In the genomic region with DNA sequence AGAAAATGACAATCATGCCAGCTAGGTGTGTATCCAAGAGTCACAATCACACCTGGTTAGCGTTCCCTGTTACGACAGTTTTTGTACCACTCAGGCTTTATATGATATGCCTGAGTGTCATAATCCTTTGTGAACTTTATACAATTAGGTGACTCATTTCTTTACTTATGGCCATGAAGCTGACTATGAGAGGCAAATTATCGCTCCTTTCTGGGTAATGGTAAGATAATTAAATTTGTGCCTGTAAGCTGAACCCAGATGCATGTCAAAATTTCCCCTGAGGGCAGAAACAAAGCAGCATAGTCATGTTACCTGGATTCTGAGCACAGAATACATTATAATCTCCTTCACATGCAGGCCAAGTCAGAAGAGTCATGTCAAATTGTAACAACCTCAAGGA, we compare ENCODE assay signal across 25 cellular contexts.
"Had no signal": no experiment of that assay in that cellular context is flagged by ENCODE, and none has a peak within 500 bp of the region (broad histone marks: within the 10 kb centered on the region; RNA-seq: fewer than 3 reads in every experiment).

No MANE protein-coding gene starts in this region.

- H3K4me1 Mint-ChIP-seq: activated CD4-positive, alpha-beta T cell treated with anti-CD3 and anti-CD28 coated beads, Interleukin-2, amount 10 ng/mL, durations not matched to agents 24 days and 14 days; activated naive CD4-positive, alpha-beta T cell treated with anti-CD3 and anti-CD28 coated beads, Interleukin-2, amount 10 ng/mL, durations not matched to agents 7 days and 5 days; activated naive CD8-positive, alpha-beta T cell treated with anti-CD3 and anti-CD28 coated beads, Interleukin-2, amount 50 U/mL, for 24 hours; IgD-negative memory B cell had no signal

- H3K4me3 Mint-ChIP-seq: activated CD4-positive, alpha-beta T cell treated with anti-CD3 and anti-CD28 coated beads, Interleukin-2, amount 10 ng/mL, durations not matched to agents 24 days and 14 days; activated CD8-positive, alpha-beta T cell treated with anti-CD3 and anti-CD28 coated beads for 36 hours; activated naive CD4-positive, alpha-beta T cell treated with anti-CD3 and anti-CD28 coated beads, Interleukin-2, amount 10 ng/mL, durations not matched to agents 7 days and 5 days; activated naive CD8-positive, alpha-beta T cell; activated naive CD8-positive, alpha-beta T cell treated with anti-CD3 and anti-CD28 coated beads, Interleukin-2, amount 50 U/mL, for 24 hours; activated T-cell treated with anti-CD3 and anti-CD28 coated beads, Interleukin-2, amount 50 U/mL, for 24 hours; activated T-helper 1 cell treated with anti-CD3 and anti-CD28 coated beads, Interleukin-12 subunit alpha, Interleukin-12 subunit beta, Interleukin-2, Interleukin-4 antibody, amounts not matched to agents 30 ng/mL and 10 ng/mL and 1 ng/mL, durations not matched to agents 14 hours and 24 hours and 36 hours; IgD-negative memory B cell; T-helper 1 cell treated with Interleukin-12 subunit alpha and Interleukin-12 subunit beta and Interleukin-4 antibody, amounts not matched to agents 30 μg/mL and 1 μg/mL, for 36 hours; T-helper 2 cell treated with Interferon-gamma antibody and Interleukin-4, amounts not matched to agents 5 μg/mL and 100 μg/mL, for 36 hours had no signal

- H3K36me3 ChIP-seq: SJSA1 had no signal

- H3K9me3 ChIP-seq: SJSA1, SK-N-SH had no signal

- H3K27ac Mint-ChIP-seq: activated CD4-positive, alpha-beta T cell treated with anti-CD3 and anti-CD28 coated beads, Interleukin-2, amount 10 ng/mL, durations not matched to agents 24 days and 14 days; activated CD8-positive, alpha-beta T cell treated with anti-CD3 and anti-CD28 coated beads for 36 hours; activated naive CD4-positive, alpha-beta T cell treated with anti-CD3 and anti-CD28 coated beads, Interleukin-2, amount 10 ng/mL, durations not matched to agents 7 days and 5 days; activated naive CD8-positive, alpha-beta T cell; activated naive CD8-positive, alpha-beta T cell treated with anti-CD3 and anti-CD28 coated beads, Interleukin-2, amount 50 U/mL, for 24 hours; activated T-cell treated with anti-CD3 and anti-CD28 coated beads, Interleukin-2, amount 50 U/mL, for 24 hours; activated T-helper 1 cell treated with anti-CD3 and anti-CD28 coated beads, Interleukin-12 subunit alpha, Interleukin-12 subunit beta, Interleukin-2, Interleukin-4 antibody, amounts not matched to agents 30 ng/mL and 10 ng/mL and 1 ng/mL, durations not matched to agents 14 hours and 24 hours and 36 hours; IgD-negative memory B cell; T-helper 1 cell treated with Interleukin-12 subunit alpha and Interleukin-12 subunit beta and Interleukin-4 antibody, amounts not matched to agents 30 μg/mL and 1 μg/mL, for 36 hours; T-helper 2 cell treated with Interferon-gamma antibody and Interleukin-4, amounts not matched to agents 5 μg/mL and 100 μg/mL, for 36 hours had no signal

- DNase-seq: activated CD4-positive, alpha-beta T cell treated with anti-CD3 and anti-CD28 coated beads, Interleukin-2, amount 10 ng/mL, durations not matched to agents 24 days and 14 days; activated CD4-positive, alpha-beta T cell treated with anti-CD3 and anti-CD28 coated beads, Interleukin-2, amount 50 U/mL, for 4 hours; activated CD8-positive, alpha-beta T cell treated with anti-CD3 and anti-CD28 coated beads for 36 hours; activated naive CD4-positive, alpha-beta T cell treated with anti-CD3 and anti-CD28 coated beads, Interleukin-2, amount 10 ng/mL, durations not matched to agents 7 days and 5 days; activated naive CD8-positive, alpha-beta T cell treated with anti-CD3 and anti-CD28 coated beads, Interleukin-2, amount 50 U/mL, for 24 hours; activated T-cell treated with anti-CD3 and anti-CD28 coated beads, Interleukin-2, amount 50 U/mL, for 24 hours; aorta; Kasumi-1; KBM-7; MM.1S; MV-4-11; NCI-H1092; NCI-H1436 treated with DMSO at 0.1 percent for 48 hours; NCI-H1694 treated with DMSO at 0.1 percent for 48 hours; NCI-H2029; NCI-H510A; SHP77 treated with DMSO at 0.1 percent for 48 hours; SK-N-SH had no signal

- H3K9ac ChIP-seq: SK-N-SH had no signal

- H3K27me3 Mint-ChIP-seq: activated CD4-positive, alpha-beta T cell treated with anti-CD3 and anti-CD28 coated beads, Interleukin-2, amount 10 ng/mL, durations not matched to agents 24 days and 14 days; activated CD8-positive, alpha-beta T cell treated with anti-CD3 and anti-CD28 coated beads for 36 hours; activated naive CD4-positive, alpha-beta T cell treated with anti-CD3 and anti-CD28 coated beads, Interleukin-2, amount 10 ng/mL, durations not matched to agents 7 days and 5 days; activated naive CD8-positive, alpha-beta T cell; activated naive CD8-positive, alpha-beta T cell treated with anti-CD3 and anti-CD28 coated beads, Interleukin-2, amount 50 U/mL, for 24 hours; activated T-cell treated with anti-CD3 and anti-CD28 coated beads, Interleukin-2, amount 50 U/mL, for 24 hours; IgD-negative memory B cell had no signal

- H3K9me2 ChIP-seq: SK-N-SH had no signal

- H3K9me3 Mint-ChIP-seq: activated CD4-positive, alpha-beta T cell treated with anti-CD3 and anti-CD28 coated beads, Interleukin-2, amount 10 ng/mL, durations not matched to agents 24 days and 14 days; activated CD8-positive, alpha-beta T cell treated with anti-CD3 and anti-CD28 coated beads for 36 hours; activated naive CD4-positive, alpha-beta T cell treated with anti-CD3 and anti-CD28 coated beads, Interleukin-2, amount 10 ng/mL, durations not matched to agents 7 days and 5 days; activated naive CD8-positive, alpha-beta T cell treated with anti-CD3 and anti-CD28 coated beads, Interleukin-2, amount 50 U/mL, for 24 hours; activated T-cell treated with anti-CD3 and anti-CD28 coated beads, Interleukin-2, amount 50 U/mL, for 24 hours; activated T-helper 1 cell treated with anti-CD3 and anti-CD28 coated beads, Interleukin-12 subunit alpha, Interleukin-12 subunit beta, Interleukin-2, Interleukin-4 antibody, amounts not matched to agents 30 ng/mL and 10 ng/mL and 1 ng/mL, durations not matched to agents 14 hours and 24 hours and 36 hours; IgD-negative memory B cell; T-helper 1 cell treated with Interleukin-12 subunit alpha and Interleukin-12 subunit beta and Interleukin-4 antibody, amounts not matched to agents 30 μg/mL and 1 μg/mL, for 36 hours; T-helper 2 cell treated with Interferon-gamma antibody and Interleukin-4, amounts not matched to agents 5 μg/mL and 100 μg/mL, for 36 hours had no signal

- H3K27ac ChIP-seq: SJSA1 had no signal

- H3K4me3 ChIP-seq: SJSA1 had no signal

- H3K36me3 Mint-ChIP-seq: activated naive CD4-positive, alpha-beta T cell treated with anti-CD3 and anti-CD28 coated beads, Interleukin-2, amount 10 ng/mL, durations not matched to agents 7 days and 5 days; activated naive CD8-positive, alpha-beta T cell; IgD-negative memory B cell had no signal

- H3K4me2 ChIP-seq: SK-N-SH had no signal

- ATAC-seq: activated CD8-positive, alpha-beta T cell treated with anti-CD3 and anti-CD28 coated beads for 36 hours; activated naive CD8-positive, alpha-beta T cell treated with anti-CD3 and anti-CD28 coated beads, Interleukin-2, amount 50 U/mL, for 24 hours; Panc1 had no signal

- H3K27me3 ChIP-seq: SJSA1 had no signal

- H3K4me1 ChIP-seq: SJSA1 had no signal
